ENCODE assay signal across 22 cellular contexts in the genomic region with DNA sequence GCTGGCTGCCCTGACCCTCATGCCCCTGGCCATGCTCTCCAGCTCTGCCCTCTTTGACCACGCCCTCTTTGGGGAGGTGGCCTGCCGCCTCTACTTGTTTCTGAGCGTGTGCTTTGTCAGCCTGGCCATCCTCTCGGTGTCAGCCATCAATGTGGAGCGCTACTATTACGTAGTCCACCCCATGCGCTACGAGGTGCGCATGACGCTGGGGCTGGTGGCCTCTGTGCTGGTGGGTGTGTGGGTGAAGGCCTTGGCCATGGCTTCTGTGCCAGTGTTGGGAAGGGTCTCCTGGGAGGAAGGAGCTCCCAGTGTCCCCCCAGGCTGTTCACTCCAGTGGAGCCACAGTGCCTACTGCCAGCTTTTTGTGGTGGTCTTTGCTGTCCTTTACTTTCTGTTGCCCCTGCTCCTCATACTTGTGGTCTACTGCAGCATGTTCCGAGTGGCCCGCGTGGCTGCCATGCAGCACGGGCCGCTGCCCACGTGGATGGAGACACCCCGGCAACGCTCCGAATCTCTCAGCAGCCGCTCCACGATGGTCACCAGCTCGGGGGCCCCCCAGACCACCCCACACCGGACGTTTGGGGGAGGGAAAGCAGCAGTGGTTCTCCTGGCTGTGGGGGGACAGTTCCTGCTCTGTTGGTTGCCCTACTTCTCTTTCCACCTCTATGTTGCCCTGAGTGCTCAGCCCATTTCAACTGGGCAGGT. TPM values are rescaled to one million over a fixed set of nuclear protein-coding genes. Genes with fewer than 3 reads are reported as not detected.
"Had no signal": no experiment of that assay in that cellular context is flagged by ENCODE, and none has a peak within 500 bp of the region (broad histone marks: within the 10 kb centered on the region; RNA-seq: fewer than 3 reads in every experiment).

No MANE protein-coding gene starts in this region.

- H3K27me3 Mint-ChIP-seq: activated naive CD8-positive, alpha-beta T cell; T-helper 17 cell had no signal

- H3K27ac Mint-ChIP-seq: activated naive CD8-positive, alpha-beta T cell; T-helper 17 cell; WTC11 had no signal

- H3K9me3 Mint-ChIP-seq: activated T-cell treated with anti-CD3 and anti-CD28 coated beads, Interleukin-2, amount 50 U/mL, for 4 hours; WTC11 had no signal

- H3K4me3 Mint-ChIP-seq: activated naive CD8-positive, alpha-beta T cell; activated T-cell treated with anti-CD3 and anti-CD28 coated beads, Interleukin-2, amount 50 U/mL, for 4 hours; T-helper 17 cell; WTC11 had no signal

- H3K36me3 Mint-ChIP-seq: activated naive CD8-positive, alpha-beta T cell; brain; WTC11 had no signal

- ATAC-seq: activated T-cell treated with anti-CD3 and anti-CD28 coated beads, Interleukin-2, amount 50 U/mL, for 4 hours; PC-3; T-helper 17 cell; WTC11 had no signal

- DNase-seq: activated CD4-positive, alpha-beta T cell treated with anti-CD3 and anti-CD28 coated beads for 48 hours; activated CD4-positive, alpha-beta T cell treated with anti-CD3 and anti-CD28 coated beads, Interleukin-2, amount 50 U/mL, for 4 hours; activated CD4-positive, CD25-positive, alpha-beta regulatory T cell treated with anti-CD3 and anti-CD28 coated beads, Interleukin-2, amount 50 U/mL, for 72 hours; activated effector memory CD4-positive, alpha-beta T cell treated with anti-CD3 and anti-CD28 coated beads, Interleukin-2, amount 50 U/mL, for 16 hours; activated naive CD4-positive, alpha-beta T cell treated with Interleukin-2 at 50 U/mL for 16 hours; activated T-cell treated with anti-CD3 and anti-CD28 coated beads, Interleukin-2, amount 50 U/mL, for 4 hours; amygdala; MG63; NCI-H1105; NCI-H1436; NCI-H187; NCI-H2081; NCI-H446; NCI-H524; PC-3; SHP77 treated with DMSO at 0.1 percent for 48 hours; T-helper 17 cell; T-helper 9 cell had no signal

RNA-seq across cellular contexts. Expression of a gene that starts 3.8 kb away (rescaled TPM):
- total RNA-seq: activated T-cell treated with anti-CD3 and anti-CD28 coated beads, Interleukin-2, amount 50 U/mL, for 4 hours; astrocyte had no signal
